ENCODE assay signal across 9 cellular contexts in the genomic region with DNA sequence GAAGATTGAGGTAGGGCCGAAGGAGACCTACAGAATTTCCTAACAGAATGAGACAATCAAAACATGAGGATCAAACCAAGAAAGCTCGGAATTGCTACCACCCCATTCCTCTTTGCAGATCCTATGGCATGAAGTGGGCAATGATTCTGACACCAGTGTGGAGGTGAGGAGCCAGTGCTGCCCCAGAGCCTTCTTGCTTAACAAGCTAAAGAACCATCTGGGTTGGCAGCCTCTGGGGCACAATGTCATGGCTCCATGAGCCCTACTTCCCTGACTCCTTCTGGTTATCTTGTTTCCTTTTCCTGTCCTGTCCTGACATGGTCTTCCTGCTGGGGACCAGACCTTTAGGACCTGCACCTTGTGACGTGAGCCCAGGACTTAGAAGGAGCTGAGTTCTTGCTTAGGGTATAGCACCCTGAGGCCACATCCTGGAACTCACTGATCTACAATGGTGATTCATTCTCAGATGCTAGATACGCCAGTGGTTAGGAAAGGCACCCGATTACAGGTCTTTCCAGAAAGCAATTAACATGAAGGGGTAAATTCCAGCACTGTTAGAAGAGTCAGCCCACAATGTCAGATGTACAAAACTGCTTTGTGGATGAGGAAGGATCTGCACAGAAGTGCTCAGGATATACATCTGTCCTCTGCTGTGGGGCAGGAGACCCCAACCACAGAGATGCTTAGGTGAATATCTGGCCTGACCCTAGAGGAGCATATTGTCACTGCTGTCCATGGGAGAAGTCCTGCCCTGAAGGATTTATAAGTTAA.
A peak's percentile ranks its signal among the peaks of the same experiment; 100 is the strongest.
DNase-seq lines count a peak whose midpoint lies in the region; FAIRE-seq lines count a peak whose summit lies in the region.
"Had no signal": no experiment of that assay in that cellular context is flagged by ENCODE, and none has a peak within 500 bp of the region (broad histone marks: within the 10 kb centered on the region; RNA-seq: fewer than 3 reads in every experiment).

No MANE protein-coding gene starts in this region.

- DNase-seq in activated T-cell treated with anti-CD3 and anti-CD28 coated beads for 48 hours (ENCODE audit: low read depth) (peak; percentile 15), amniotic epithelial cell (ENCODE audit: low read depth) (peak; percentile 94), urothelium cell line (ENCODE audit: low spot score) (peak; percentile 52), NCI-H345 treated with DMSO at 0.1 percent for 48 hours (lab: John Stamatoyannopoulos, UW; ENCODE audit: unreplicated experiment) (no peak), NCI-H82 treated with DMSO at 0.1 percent for 48 hours (lab: John Stamatoyannopoulos, UW; ENCODE audit: unreplicated experiment) (no peak), NCI-H146 (lab: John Stamatoyannopoulos, UW) (no peak)
- no peak for DNase-seq in activated T-cell treated with anti-CD3 and anti-CD28 coated beads, Interleukin-2, amount 50 U/mL, for 1 hour
- DNase-seq: C1 segment of cervical spinal cord had no signal

- H3K27ac ChIP-seq in mesodermal cell (ENCODE audit: low read depth, low read length, severe bottlenecking) = peak overlapping the region; percentile 41

- peaks cover 37% of the 10 kb centered on the region for H3K4me1 ChIP-seq in mesodermal cell (ENCODE audit: control insufficient read depth, insufficient read depth, low read length, poor library complexity, severe bottlenecking)

- no peak overlapping the region for H3K4me3 ChIP-seq in mesodermal cell (ENCODE audit: extremely low read depth, insufficient read depth, low read length, poor library complexity, severe bottlenecking)

- FAIRE-seq in urothelium cell line (lab: Jason Lieb, UNC) = peak; percentile 63

- H3K9me3 ChIP-seq in mesodermal cell (ENCODE audit: control insufficient read depth, low read length) = peaks cover 3% of the 10 kb centered on the region

- 88 to 97% methylated on average over 4 of the region's 5 CpGs for WGBS in mesodermal cell (ENCODE audit: insufficient coverage in 2 of 2), 2 experiments

- no peaks in the 10 kb centered on the region for H3K36me3 ChIP-seq in mesodermal cell (ENCODE audit: control insufficient read depth, insufficient read depth, low read length)

Comparison
In these comparisons a context has a peak if more than half of its experiments do, and no peak if none do; other contexts are left out.
1. DNase-seq: peak in activated T-cell treated with anti-CD3 and anti-CD28 coated beads for 48 hours (single experiment), amniotic epithelial cell (single experiment) and urothelium cell line (single experiment); none in activated T-cell treated with anti-CD3 and anti-CD28 coated beads, Interleukin-2, amount 50 U/mL, for 1 hour (single experiment), NCI-H345 treated with DMSO at 0.1 percent for 48 hours (single experiment), NCI-H82 treated with DMSO at 0.1 percent for 48 hours (single experiment) and NCI-H146 (single experiment).